11 cellular contexts compared by ENCODE assay signal in genomic region chr7:43757073-43757720, GRCh38. TPM values are rescaled to one million over a fixed set of nuclear protein-coding genes. Genes with fewer than 3 reads are reported as not detected.
DNase-seq lines count a peak whose midpoint lies in the region; ATAC-seq and TF ChIP-seq lines count a peak whose summit lies in the region.
"Had no signal": no experiment of that assay in that cellular context is flagged by ENCODE, and none has a peak within 500 bp of the region (broad histone marks: within the 10 kb centered on the region; RNA-seq: fewer than 3 reads in every experiment).

No MANE protein-coding gene starts in this region.

- intact Hi-C loops in psoas muscle (cut with DNase I), result loop anchor here in 1 of 2 donors (10.0 kb wide), 1 partner anchor 78 kb away; no protein-coding TSS in a partner anchor

- H3K27ac Mint-ChIP-seq in endothelial cell (ENCODE audit: unreplicated experiment), result peak overlapping the region; percentile 38

- peak overlapping the region; percentile 68 for H3K4me3 Mint-ChIP-seq in activated T-cell treated with anti-CD3 and anti-CD28 coated beads, Interleukin-2, amount 50 U/mL, for 4 hours
- peak overlapping the region; percentile 87 for H3K4me3 Mint-ChIP-seq in endothelial cell (ENCODE audit: unreplicated experiment)

- peaks cover 8% of the 10 kb centered on the region for H3K4me1 ChIP-seq in psoas muscle

- peak overlapping the region; percentile 66 for H3K4me3 ChIP-seq in psoas muscle

- 88 to 90% (median 89%) methylated on average over 2 of the region's 2 CpGs for WGBS in psoas muscle, 3 donors

- ATAC-seq in activated T-cell treated with anti-CD3 and anti-CD28 coated beads, Interleukin-2, amount 50 U/mL, for 4 hours, result no peak
- ATAC-seq in psoas muscle (no peak), GM21737 (IDR thresholded peaks at IDR 0.05; ENCODE audit: unreplicated experiment) (no peak)

- H3K36me3 Mint-ChIP-seq in activated T-cell treated with anti-CD3 and anti-CD28 coated beads, Interleukin-2, amount 50 U/mL, for 4 hours (ENCODE audit: insufficient read depth), result peaks cover 2% of the 10 kb centered on the region
- no peaks in the 10 kb centered on the region for H3K36me3 Mint-ChIP-seq in endothelial cell (ENCODE audit: low read depth, unreplicated experiment)

- H3K9me3 Mint-ChIP-seq in activated T-cell treated with anti-CD3 and anti-CD28 coated beads, Interleukin-2, amount 50 U/mL, for 4 hours, result no peaks in the 10 kb centered on the region
- no peaks in the 10 kb centered on the region for H3K9me3 Mint-ChIP-seq in endothelial cell (ENCODE audit: unreplicated experiment)

- H3K9me3 ChIP-seq in psoas muscle, result no peaks in the 10 kb centered on the region

- H3K27me3 ChIP-seq in psoas muscle (ENCODE audit: insufficient read depth in 3 of 3, low read length in 2 of 3), result no peaks in the 10 kb centered on the region

- TF ChIP-seq CTCF in endothelial cell (IDR thresholded peaks at IDR 0.05; ENCODE audit: unreplicated experiment) (no peak), psoas muscle (IDR thresholded peaks at IDR 0.05) (no peak)

- no peak overlapping the region for H3K27ac ChIP-seq in psoas muscle

- H3K27me3 Mint-ChIP-seq in activated T-cell treated with anti-CD3 and anti-CD28 coated beads, Interleukin-2, amount 50 U/mL, for 4 hours (ENCODE audit: low read depth), result peaks cover 5% of the 10 kb centered on the region
- H3K27me3 Mint-ChIP-seq in endothelial cell (ENCODE audit: unreplicated experiment), result peaks cover 14% of the 10 kb centered on the region

- no peak for DNase-seq in activated T-cell treated with anti-CD3 and anti-CD28 coated beads, Interleukin-2, amount 50 U/mL, for 4 hours
- DNase-seq in activated T-cell treated with anti-CD3 and anti-CD28 coated beads, Interleukin-2, amount 50 U/mL, for 48 hours, result no peak
- DNase-seq in RPMI8226, result peak; percentile 44
- no peak for DNase-seq in endothelial cell (ENCODE audit: low spot score)
- DNase-seq in psoas muscle, result no peak
- DNase-seq in stimulated activated CD4-positive, alpha-beta T cell treated with anti-CD3 and anti-CD28 coated beads, Interleukin-12 subunit alpha, Interleukin-12 subunit beta, amount 100 ng/mL, for 4 hours, result no peak
- DNase-seq in DMS 273 treated with DMSO at 0.1 percent for 48 hours (lab: John Stamatoyannopoulos, UW), result no peak
- DNase-seq: foreskin melanocyte, NCI-H1694, NCI-H526 treated with DMSO at 0.1 percent for 48 hours had no signal

- H3K36me3 ChIP-seq in psoas muscle (ENCODE audit: insufficient read depth in 1 of 2, low read depth in 1 of 2), result no peaks in the 10 kb centered on the region

- H3K4me1 Mint-ChIP-seq in activated T-cell treated with anti-CD3 and anti-CD28 coated beads, Interleukin-2, amount 50 U/mL, for 4 hours (ENCODE audit: low read depth), result peaks cover 30% of the 10 kb centered on the region
- peaks cover 13% of the 10 kb centered on the region for H3K4me1 Mint-ChIP-seq in endothelial cell (ENCODE audit: unreplicated experiment)

RNA-seq across cellular contexts. Expression of gene BLVRA, which starts 1.3 kb away (rescaled TPM):
- 10 to 100 TPM; 20.7 to 24.9 (median 23.7) TPM for total RNA-seq in activated T-cell treated with anti-CD3 and anti-CD28 coated beads, Interleukin-2, amount 50 U/mL, for 4 hours
- total RNA-seq in endothelial cell (ENCODE audit: unreplicated experiment), result 18.2 TPM
- 10 to 100 TPM; 35.8 to 50.9 (median 40.2) TPM for total RNA-seq in psoas muscle
- 10 to 100 TPM; 36.1 to 52.9 (median 49.7) TPM for polyA plus RNA-seq in psoas muscle

RNA-seq across cellular contexts. Expression of gene COA1, which starts 27.9 kb away (rescaled TPM):
- total RNA-seq in activated T-cell treated with anti-CD3 and anti-CD28 coated beads, Interleukin-2, amount 50 U/mL, for 4 hours, result 10 to 100 TPM; 51.4 to 56.7 (median 51.5) TPM
- total RNA-seq in endothelial cell (ENCODE audit: unreplicated experiment) (55.5 TPM), psoas muscle (10 to 100 TPM; 41.5 to 60.7 (median 53.9) TPM)
- 10 to 100 TPM; 60.5 to 74.9 (median 74.6) TPM for polyA plus RNA-seq in psoas muscle
